Comparison of ENCODE assay signal across 34 cellular contexts in genomic region chr4:85613901-85614300, GRCh38.
"Had no signal": no experiment of that assay in that cellular context is flagged by ENCODE, and none has a peak within 500 bp of the region (broad histone marks: within the 10 kb centered on the region; RNA-seq: fewer than 3 reads in every experiment).

No MANE protein-coding gene starts in this region.

- H3K27me3 ChIP-seq: MG63 had no signal

- H3K36me3 ChIP-seq: MG63 had no signal

- H3K4me3 ChIP-seq: MG63 had no signal

- H3K9me3 ChIP-seq: MG63 had no signal

- DNase-seq: Karpas-422, Kasumi-1, MG63, MM.1S, MV-4-11, NCI-H1048, NCI-H1092, NCI-H1092 treated with DMSO at 0.1 percent for 48 hours, NCI-H1105, NCI-H1105 treated with DMSO at 0.1 percent for 48 hours, NCI-H1417, NCI-H1417 treated with DMSO at 0.1 percent for 48 hours, NCI-H1436 treated with DMSO at 0.1 percent for 48 hours, NCI-H146, NCI-H1694, NCI-H1694 treated with DMSO at 0.1 percent for 48 hours, NCI-H187, NCI-H187 treated with DMSO at 0.1 percent for 48 hours, NCI-H1930, NCI-H2029, NCI-H2029 treated with DMSO at 0.1 percent for 48 hours, NCI-H2081, NCI-H2081 treated with DMSO at 0.1 percent for 48 hours, NCI-H2107, NCI-H2171, NCI-H2171 treated with DMSO at 0.1 percent for 48 hours, NCI-H2227 treated with DMSO at 0.1 percent for 48 hours, NCI-H226, NCI-H345, NCI-H446, NCI-H446 treated with DMSO at 0.1 percent for 48 hours, NCI-H510A, NCI-H510A treated with DMSO at 0.1 percent for 48 hours, NCI-H524 had no signal
